8 cellular contexts compared by ENCODE assay signal in the genomic region with DNA sequence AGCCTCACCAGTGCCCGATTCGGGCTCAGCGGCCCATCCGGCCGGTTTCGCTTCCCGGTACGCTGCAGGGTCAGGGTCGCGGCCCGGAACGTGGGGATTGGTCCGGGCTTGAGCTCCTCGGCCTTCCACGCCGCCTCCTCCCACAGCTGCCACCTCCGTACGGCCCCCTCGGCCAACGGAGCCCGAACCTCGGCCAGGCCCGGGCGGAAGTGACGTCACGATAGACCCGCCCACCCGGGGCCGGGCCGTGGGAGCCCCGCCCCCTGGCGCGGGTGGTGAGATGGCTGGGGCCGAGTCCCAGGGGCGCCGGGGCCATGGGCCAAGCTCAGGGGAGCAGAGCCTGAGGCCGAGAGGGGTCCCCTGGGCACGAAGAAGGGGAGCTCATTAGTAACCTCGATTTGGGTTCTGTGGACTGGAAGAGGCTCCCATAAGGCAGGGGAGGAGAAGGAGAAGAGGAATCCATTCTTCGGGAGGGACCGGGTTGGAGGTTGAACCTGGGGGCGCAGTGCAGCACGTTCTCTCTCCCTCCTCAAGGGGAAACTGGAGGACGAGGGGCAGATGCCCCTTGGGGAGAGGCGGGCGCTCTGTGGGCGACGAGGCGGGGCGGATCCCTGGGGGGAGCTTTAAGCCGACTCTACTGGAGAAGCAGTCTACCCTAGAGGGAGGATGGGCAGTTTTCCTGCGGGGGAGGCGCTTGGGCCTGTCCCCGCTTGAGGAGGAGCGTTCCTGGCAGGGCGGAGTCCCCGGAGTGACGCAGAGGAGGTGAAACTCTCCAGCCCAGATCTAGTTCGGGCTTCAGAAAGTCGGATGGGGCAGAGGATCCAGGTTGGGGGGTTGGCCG. TPM values are rescaled to one million over a fixed set of nuclear protein-coding genes. Genes with fewer than 3 reads are reported as not detected.
DNase-seq lines count a peak whose midpoint lies in the region; ATAC-seq and TF ChIP-seq lines count a peak whose summit lies in the region.

MLF2 (minus strand) TSS at position 211 of the 841 bp plus-strand sequence. CDS start 807 bp downstream, outside the sequence.

- peaks cover 36% of the 10 kb centered on the region for H3K36me3 ChIP-seq in RWPE2 (ENCODE audit: low read depth)

- H3K27ac Mint-ChIP-seq in activated T-helper 2 cell treated with anti-CD3 and anti-CD28 coated beads, Interferon-gamma antibody, Interleukin-2, Interleukin-4, amounts not matched to agents 10 μg/mL and 5 μg/mL and 100 μg/mL, durations not matched to agents 14 hours and 24 hours and 36 hours: peak within 1 kb of the TSS; percentile 96
- peak within 1 kb of the TSS; percentile 95 to 97 for H3K27ac Mint-ChIP-seq in natural killer cell

- intact Hi-C loops in activated T-helper 2 cell treated with anti-CD3 and anti-CD28 coated beads, Interferon-gamma antibody, Interleukin-2, Interleukin-4, amounts not matched to agents 10 μg/mL and 5 μg/mL and 100 μg/mL, durations not matched to agents 14 hours and 24 hours and 36 hours (cut with micrococcal nuclease): loop anchor here (1.0 to 2.0 kb wide), 7 partner anchors 27 to 99 kb away; partner anchors contain the start of genes COPS7A, ING4, USP5 and ZNF384
- intact Hi-C loops in natural killer cell (cut with micrococcal nuclease): loop anchor here (1.0 to 5.0 kb wide), 7 partner anchors 11 to 146 kb away; partner anchors contain the start of genes CHD4, ING4, P3H3 and SPSB2

- H3K9me3 Mint-ChIP-seq in activated T-helper 2 cell treated with anti-CD3 and anti-CD28 coated beads, Interferon-gamma antibody, Interleukin-2, Interleukin-4, amounts not matched to agents 10 μg/mL and 5 μg/mL and 100 μg/mL, durations not matched to agents 14 hours and 24 hours and 36 hours: no peaks in the 10 kb centered on the region
- no peaks in the 10 kb centered on the region for H3K9me3 Mint-ChIP-seq in natural killer cell

- peak within 1 kb of the TSS; percentile 77 for H3K27ac ChIP-seq in RWPE2 (ENCODE audit: poor library complexity, severe bottlenecking)

- peak within 1 kb of the TSS; percentile 94 for H3K4me3 Mint-ChIP-seq in activated T-helper 2 cell treated with anti-CD3 and anti-CD28 coated beads, Interferon-gamma antibody, Interleukin-2, Interleukin-4, amounts not matched to agents 10 μg/mL and 5 μg/mL and 100 μg/mL, durations not matched to agents 14 hours and 24 hours and 36 hours (ENCODE audit: low read depth)
- H3K4me3 Mint-ChIP-seq in natural killer cell: peak within 1 kb of the TSS; percentile 95

- no peaks in the 10 kb centered on the region for H3K27me3 Mint-ChIP-seq in activated T-helper 2 cell treated with anti-CD3 and anti-CD28 coated beads, Interferon-gamma antibody, Interleukin-2, Interleukin-4, amounts not matched to agents 10 μg/mL and 5 μg/mL and 100 μg/mL, durations not matched to agents 14 hours and 24 hours and 36 hours (ENCODE audit: low read depth)
- H3K27me3 Mint-ChIP-seq in natural killer cell (ENCODE audit: low read depth in 2 of 2): peaks cover 0 to 13% of the 10 kb centered on the region in 2 donors

- TF ChIP-seq CTCF in RWPE2 (IDR thresholded peaks at IDR 0.05; ENCODE audit: poor library complexity, severe bottlenecking) (peak; percentile 98), fibroblast of mammary gland (conservative IDR thresholded peaks at IDR 0.05; ENCODE audit: control insufficient read depth, insufficient read depth, low read depth, low read length) (no peak), natural killer cell (IDR thresholded peaks at IDR 0.05) (no peak)

- peak; percentile 99 for DNase-seq in EL
- peak; percentile 99 for DNase-seq in H4 (ENCODE audit: low spot score)
- peak; percentile 100 for DNase-seq in LoVo (ENCODE audit: low spot score)
- DNase-seq in RWPE2 (ENCODE audit: low spot score): peak; percentile 97
- DNase-seq in activated T-helper 2 cell treated with anti-CD3 and anti-CD28 coated beads, Interferon-gamma antibody, Interleukin-2, Interleukin-4, amounts not matched to agents 10 μg/mL and 5 μg/mL and 100 μg/mL, durations not matched to agents 14 hours and 24 hours and 36 hours (ENCODE audit: low spot score): peak; percentile 97
- DNase-seq in fibroblast of mammary gland (ENCODE audit: low read depth): peak; percentile 100
- DNase-seq in natural killer cell: peak; percentile 97
- peak; percentile 96 for DNase-seq in stimulated activated naive CD4-positive, alpha-beta T cell treated with Interleukin-2 at 50 U/mL for 16 hours (lab: John Stamatoyannopoulos, UW)

- peaks cover 37% of the 10 kb centered on the region for H3K36me3 Mint-ChIP-seq in activated T-helper 2 cell treated with anti-CD3 and anti-CD28 coated beads, Interferon-gamma antibody, Interleukin-2, Interleukin-4, amounts not matched to agents 10 μg/mL and 5 μg/mL and 100 μg/mL, durations not matched to agents 14 hours and 24 hours and 36 hours (ENCODE audit: low read depth)
- H3K36me3 Mint-ChIP-seq in natural killer cell: peaks cover 4% of the 10 kb centered on the region

- ATAC-seq in RWPE2 (ENCODE audit: low read depth): peak; percentile 94
- peak; percentile 87 to 94 (median 88) for ATAC-seq in natural killer cell

- peaks cover 32% of the 10 kb centered on the region for H3K4me1 Mint-ChIP-seq in activated T-helper 2 cell treated with anti-CD3 and anti-CD28 coated beads, Interferon-gamma antibody, Interleukin-2, Interleukin-4, amounts not matched to agents 10 μg/mL and 5 μg/mL and 100 μg/mL, durations not matched to agents 14 hours and 24 hours and 36 hours (ENCODE audit: low read depth)
- peaks cover 5 to 34% of the 10 kb centered on the region in 2 donors for H3K4me1 Mint-ChIP-seq in natural killer cell

- no peaks in the 10 kb centered on the region for H3K9me3 ChIP-seq in RWPE2 (ENCODE audit: severe bottlenecking)

- H3K4me1 ChIP-seq in RWPE2 (ENCODE audit: insufficient read depth, poor library complexity, severe bottlenecking): no peaks in the 10 kb centered on the region

- peak within 1 kb of the TSS; percentile 86 for H3K4me3 ChIP-seq in RWPE2 (ENCODE audit: severe bottlenecking)
- H3K4me3 ChIP-seq in fibroblast of mammary gland (ENCODE audit: control insufficient read depth, low read depth, low read length): peak within 1 kb of the TSS; percentile 83

- H3K27me3 ChIP-seq in RWPE2 (ENCODE audit: insufficient read depth, poor library complexity, severe bottlenecking): no peaks in the 10 kb centered on the region

RNA-seq across cellular contexts. Expression of gene MLF2, which starts in this region (rescaled TPM):
- 314 and 332 TPM in 2 replicates for total RNA-seq in H4 (2014; rRNA removed; shearing (Covaris generic))
- total RNA-seq in activated T-helper 2 cell treated with anti-CD3 and anti-CD28 coated beads, Interferon-gamma antibody, Interleukin-2, Interleukin-4, amounts not matched to agents 10 μg/mL and 5 μg/mL and 100 μg/mL, durations not matched to agents 14 hours and 24 hours and 36 hours: 162 and 172 TPM in 2 replicates
- total RNA-seq in natural killer cell: 100 to 1,000 TPM; 114 to 117 (median 116) TPM

Comparison
In these comparisons a context has a peak if more than half of its experiments do, and no peak if none do; other contexts are left out.
1. Peak in every context shown above with its lines: DNase-seq, ATAC-seq, H3K4me3 ChIP-seq and H3K27ac ChIP-seq.